Comparison of ENCODE assay signal across 10 cellular contexts in genomic region chr11:37504066-37504611, GRCh38.
DNase-seq lines count a peak whose midpoint lies in the region; ATAC-seq and TF ChIP-seq lines count a peak whose summit lies in the region.
"Had no signal": no experiment of that assay in that cellular context is flagged by ENCODE, and none has a peak within 500 bp of the region (broad histone marks: within the 10 kb centered on the region; RNA-seq: fewer than 3 reads in every experiment).

No MANE protein-coding gene starts in this region.

- POLR2A ChIA-PET in naive thymus-derived CD4-positive, alpha-beta T cell (lab: Charles Lee): no interaction called here

- H4K20me1 ChIP-seq in OCI-LY3 (ENCODE audit: insufficient read depth, low read length): peaks cover 8% of the 10 kb centered on the region; the same call in 1 of the 2 replicates

- H3K9me3 Mint-ChIP-seq in naive thymus-derived CD4-positive, alpha-beta T cell: peaks cover 0 to 12% (median 5%) of the 10 kb centered on the region in 11 donors
- H3K9me3 Mint-ChIP-seq: naive B cell had no signal

- H3K9ac ChIP-seq in OCI-LY3 (ENCODE audit: low read length) (no peak overlapping the region), iPS-20b (ENCODE audit: low read depth, low read length) (no peak overlapping the region)

- peaks cover 0 to 3% (median 0%) of the 10 kb centered on the region in 7 donors for H3K4me1 Mint-ChIP-seq in naive thymus-derived CD4-positive, alpha-beta T cell
- H3K4me1 Mint-ChIP-seq: naive B cell had no signal

- CTCF ChIA-PET in naive thymus-derived CD4-positive, alpha-beta T cell (lab: Charles Lee): no interaction called here

- no peak overlapping the region for H3K27ac ChIP-seq in OCI-LY3 (ENCODE audit: low read length)
- H3K27ac ChIP-seq in iPS-20b (ENCODE audit: low read length): peak overlapping the region; percentile 13
- no peak overlapping the region for H3K27ac ChIP-seq in naive thymus-derived CD4-positive, alpha-beta T cell (ENCODE audit: low read depth, low read length)
- H3K27ac ChIP-seq: 22Rv1 had no signal

- no peak overlapping the region for H3K4me3 Mint-ChIP-seq in naive thymus-derived CD4-positive, alpha-beta T cell
- H3K4me3 Mint-ChIP-seq: naive B cell had no signal

- TF ChIP-seq CTCF in OCI-LY3 (IDR thresholded peaks at IDR 0.05; ENCODE audit: low read depth, low read length): no peak

- H3K4me3 ChIP-seq in OCI-LY3 (ENCODE audit: low read length): peak overlapping the region; percentile 14; the same call in 1 of the 2 replicates
- H3K4me3 ChIP-seq in iPS-20b (ENCODE audit: low read length): no peak overlapping the region
- H3K4me3 ChIP-seq in naive thymus-derived CD4-positive, alpha-beta T cell (ENCODE audit: low read length): no peak overlapping the region

- H2AFZ ChIP-seq in OCI-LY3 (ENCODE audit: low read depth, low read length): no peak overlapping the region

- H3K4me2 ChIP-seq in OCI-LY3 (ENCODE audit: low read length): peak overlapping the region; percentile 53

- no peaks in the 10 kb centered on the region for H3K27me3 Mint-ChIP-seq in naive thymus-derived CD4-positive, alpha-beta T cell
- H3K27me3 Mint-ChIP-seq: naive B cell had no signal

- no peaks in the 10 kb centered on the region for H3K9me3 ChIP-seq in OCI-LY3 (ENCODE audit: insufficient read depth, low read length)
- H3K9me3 ChIP-seq in iPS-20b (ENCODE audit: insufficient read depth, low read depth, low read length): no peaks in the 10 kb centered on the region
- no peaks in the 10 kb centered on the region for H3K9me3 ChIP-seq in naive thymus-derived CD4-positive, alpha-beta T cell (ENCODE audit: control insufficient read depth in 2 of 3, low read length in 3 of 3)

- H3K36me3 Mint-ChIP-seq in naive thymus-derived CD4-positive, alpha-beta T cell: peaks cover 0 to 3% (median 0%) of the 10 kb centered on the region in 5 donors

- H3K79me2 ChIP-seq in OCI-LY3 (ENCODE audit: low read length): no peaks in the 10 kb centered on the region

- H3K27me3 ChIP-seq in OCI-LY3 (ENCODE audit: low read depth, low read length) (peaks cover 74% of the 10 kb centered on the region), iPS-20b (ENCODE audit: insufficient read depth, low read length) (no peaks in the 10 kb centered on the region)
- H3K27me3 ChIP-seq in naive thymus-derived CD4-positive, alpha-beta T cell (ENCODE audit: control insufficient read depth in 2 of 2, insufficient read depth in 2 of 2, low read length in 2 of 2): no peaks in the 10 kb centered on the region

- H3K27ac Mint-ChIP-seq in naive thymus-derived CD4-positive, alpha-beta T cell: no peak overlapping the region
- H3K27ac Mint-ChIP-seq: naive B cell had no signal

- ATAC-seq in HG02943 (IDR thresholded peaks at IDR 0.05; ENCODE audit: low read depth, unreplicated experiment): peak; percentile 85
- no peak for ATAC-seq in naive thymus-derived CD4-positive, alpha-beta T cell

- H3K4me1 ChIP-seq in OCI-LY3 (ENCODE audit: low read length) (peaks cover 27% of the 10 kb centered on the region), iPS-20b (ENCODE audit: insufficient read depth, low read length) (peaks cover 25% of the 10 kb centered on the region)
- H3K4me1 ChIP-seq in naive thymus-derived CD4-positive, alpha-beta T cell (ENCODE audit: control insufficient read depth in 2 of 2, insufficient read depth in 2 of 2, low read length in 2 of 2): no peaks in the 10 kb centered on the region

- peak; percentile 13 for DNase-seq in SKM-1 treated with dmso at 0.1 percent for 144 hours (lab: John Stamatoyannopoulos, UW; ENCODE audit: unreplicated experiment)
- no peak for DNase-seq in SKM-1 (lab: John Stamatoyannopoulos, UW; ENCODE audit: unreplicated experiment)
- no peak for DNase-seq in SHP77 treated with DMSO at 0.1 percent for 48 hours (lab: John Stamatoyannopoulos, UW)
- DNase-seq in naive thymus-derived CD4-positive, alpha-beta T cell: no peak
- no peak for DNase-seq in activated gamma-delta T cell treated with Interleukin-2 at 50 U/mL for 16 hours
- DNase-seq: naive B cell had no signal

- H3K36me3 ChIP-seq in OCI-LY3 (replicated peaks; ENCODE audit: low read depth, low read length) (no peaks in the 10 kb centered on the region), iPS-20b (ENCODE audit: insufficient read depth, low read depth, low read length) (no peaks in the 10 kb centered on the region)
- H3K36me3 ChIP-seq in naive thymus-derived CD4-positive, alpha-beta T cell (ENCODE audit: control insufficient read depth in 2 of 3, insufficient read depth in 3 of 3, low read length in 3 of 3): no peaks in the 10 kb centered on the region

- intact Hi-C loops in naive thymus-derived CD4-positive, alpha-beta T cell (cut with micrococcal nuclease): no loop called here
